Comparison of ENCODE assay signal across 9 cellular contexts in the genomic region with DNA sequence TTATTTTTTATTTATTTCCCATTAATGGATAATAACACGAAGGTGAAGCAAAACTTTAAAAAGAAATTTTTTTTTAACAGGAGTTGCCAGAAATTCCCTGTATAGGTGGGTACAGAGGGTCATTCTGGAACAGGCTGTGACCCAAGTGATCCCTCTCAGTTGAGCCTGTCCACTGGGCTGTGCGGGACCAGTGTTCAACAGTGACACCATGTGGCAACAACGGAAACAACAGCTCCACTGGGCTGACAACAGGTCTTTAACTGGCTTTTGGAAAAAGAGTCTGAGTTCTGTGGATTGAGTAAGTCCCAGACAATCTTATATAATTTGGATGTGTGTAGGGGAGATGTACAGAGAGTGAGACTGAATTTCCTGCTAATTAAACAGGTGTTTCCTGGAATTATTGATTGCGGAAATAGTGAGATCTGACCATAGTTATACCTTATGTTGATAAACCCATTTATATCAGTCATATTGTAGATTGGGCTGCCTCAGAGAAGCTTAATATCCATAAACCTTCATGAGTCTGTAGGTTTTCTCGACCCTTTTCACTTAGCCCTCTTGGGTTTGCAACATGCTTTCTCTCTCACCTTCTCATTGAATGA. TPM values are rescaled to one million over a fixed set of nuclear protein-coding genes. Genes with fewer than 3 reads are reported as not detected.
DNase-seq lines count a peak whose midpoint lies in the region; ATAC-seq and TF ChIP-seq lines count a peak whose summit lies in the region.
"Had no signal": no experiment of that assay in that cellular context is flagged by ENCODE, and none has a peak within 500 bp of the region (broad histone marks: within the 10 kb centered on the region; RNA-seq: fewer than 3 reads in every experiment).

No MANE protein-coding gene starts in this region.

- peak; percentile 32 for TF ChIP-seq CTCF in GM10266 (IDR thresholded peaks at IDR 0.05; ENCODE audit: control insufficient read depth, insufficient read depth, low read depth, missing control alignments)
- TF ChIP-seq CTCF in fibroblast of villous mesenchyme (IDR thresholded peaks at IDR 0.05; ENCODE audit: insufficient read depth, low read depth, low read length): peak; percentile 46

- no peak overlapping the region for H3K4me3 ChIP-seq in fibroblast of villous mesenchyme (ENCODE audit: low read depth, low read length)

- DNase-seq in AML-193 (lab: John Stamatoyannopoulos, UW): peak; percentile 10 to 30
- DNase-seq in GM10266 (ENCODE audit: extremely low spot score): no peak
- peak; percentile 35 for DNase-seq in RPMI7951 (ENCODE audit: low read depth)
- no peak for DNase-seq in fibroblast of villous mesenchyme (ENCODE audit: low read depth)
- DNase-seq in epidermal melanocyte (ENCODE audit: insufficient read length, low spot score): no peak
- no peak for DNase-seq in occipital lobe (lab: John Stamatoyannopoulos, UW)
- DNase-seq: NCI-H226 had no signal

- no peak for ATAC-seq in HG03025 (IDR thresholded peaks at IDR 0.05; ENCODE audit: low FRiP score, unreplicated experiment)
- no peak for ATAC-seq in GM19455 (IDR thresholded peaks at IDR 0.05; ENCODE audit: unreplicated experiment)

RNA-seq across cellular contexts. Expression of a gene that starts 17.6 kb away (rescaled TPM):
- 0.59 and 1.1 TPM in 2 replicates for total RNA-seq in RPMI7951 (2014; rRNA removed; shearing (Covaris generic))
- total RNA-seq in fibroblast of villous mesenchyme (0.64 and 1.3 TPM in 2 replicates), occipital lobe (0.94 TPM)

Comparison
In these comparisons a context has a peak if more than half of its experiments do, and no peak if none do; other contexts are left out.
1. DNase-seq: peak in AML-193 (2 of 2) and RPMI7951 (single experiment); none in GM10266 (single experiment), fibroblast of villous mesenchyme (single experiment), epidermal melanocyte (single experiment) and occipital lobe (single experiment).